Comparison of ENCODE assay signal across 1 cellular context in the genomic region with DNA sequence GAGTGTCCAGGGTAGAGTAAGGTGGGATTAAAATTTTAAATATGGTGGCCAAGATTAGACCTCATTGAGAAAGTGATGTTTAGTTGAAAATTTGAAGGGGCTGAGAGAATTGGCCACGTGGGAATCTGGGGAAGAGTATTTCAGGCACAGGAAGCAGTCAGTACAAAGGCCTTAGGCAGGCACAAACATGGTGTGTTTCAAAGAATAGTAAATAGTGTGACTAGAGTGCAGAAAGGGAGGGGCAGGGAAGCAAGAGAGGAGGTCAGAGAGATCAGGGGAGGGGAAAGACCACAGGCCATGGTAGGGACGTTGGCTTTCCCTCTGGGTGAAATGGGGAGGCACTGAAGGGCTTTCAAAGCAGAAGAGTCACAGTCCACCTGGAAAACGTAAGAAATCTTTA.
TF ChIP-seq lines count a peak whose summit lies in the region.

No MANE protein-coding gene starts in this region.

TF ChIP-seq in HepG2, 621 proteins besides CTCF, POLR2A, EP300 and RAD21 (continued from another document):
- TF ChIP-seq, protein P1, sequence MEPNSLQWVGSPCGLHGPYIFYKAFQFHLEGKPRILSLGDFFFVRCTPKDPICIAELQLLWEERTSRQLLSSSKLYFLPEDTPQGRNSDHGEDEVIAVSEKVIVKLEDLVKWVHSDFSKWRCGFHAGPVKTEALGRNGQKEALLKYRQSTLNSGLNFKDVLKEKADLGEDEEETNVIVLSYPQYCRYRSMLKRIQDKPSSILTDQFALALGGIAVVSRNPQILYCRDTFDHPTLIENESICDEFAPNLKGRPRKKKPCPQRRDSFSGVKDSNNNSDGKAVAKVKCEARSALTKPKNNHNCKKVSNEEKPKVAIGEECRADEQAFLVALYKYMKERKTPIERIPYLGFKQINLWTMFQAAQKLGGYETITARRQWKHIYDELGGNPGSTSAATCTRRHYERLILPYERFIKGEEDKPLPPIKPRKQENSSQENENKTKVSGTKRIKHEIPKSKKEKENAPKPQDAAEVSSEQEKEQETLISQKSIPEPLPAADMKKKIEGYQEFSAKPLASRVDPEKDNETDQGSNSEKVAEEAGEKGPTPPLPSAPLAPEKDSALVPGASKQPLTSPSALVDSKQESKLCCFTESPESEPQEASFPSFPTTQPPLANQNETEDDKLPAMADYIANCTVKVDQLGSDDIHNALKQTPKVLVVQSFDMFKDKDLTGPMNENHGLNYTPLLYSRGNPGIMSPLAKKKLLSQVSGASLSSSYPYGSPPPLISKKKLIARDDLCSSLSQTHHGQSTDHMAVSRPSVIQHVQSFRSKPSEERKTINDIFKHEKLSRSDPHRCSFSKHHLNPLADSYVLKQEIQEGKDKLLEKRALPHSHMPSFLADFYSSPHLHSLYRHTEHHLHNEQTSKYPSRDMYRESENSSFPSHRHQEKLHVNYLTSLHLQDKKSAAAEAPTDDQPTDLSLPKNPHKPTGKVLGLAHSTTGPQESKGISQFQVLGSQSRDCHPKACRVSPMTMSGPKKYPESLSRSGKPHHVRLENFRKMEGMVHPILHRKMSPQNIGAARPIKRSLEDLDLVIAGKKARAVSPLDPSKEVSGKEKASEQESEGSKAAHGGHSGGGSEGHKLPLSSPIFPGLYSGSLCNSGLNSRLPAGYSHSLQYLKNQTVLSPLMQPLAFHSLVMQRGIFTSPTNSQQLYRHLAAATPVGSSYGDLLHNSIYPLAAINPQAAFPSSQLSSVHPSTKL (CRISPR knock-in tag; IDR thresholded peaks at IDR 0.05): peak; percentile 93
- TF ChIP-seq FOXP1 (IDR thresholded peaks at IDR 0.05): no peak
- peak; percentile 77 for TF ChIP-seq FOXP1 (CRISPR knock-in tag; IDR thresholded peaks at IDR 0.05)
- TF ChIP-seq ZNF720 (CRISPR knock-in tag; IDR thresholded peaks at IDR 0.05): no peak
- TF ChIP-seq ZNF256 (CRISPR knock-in tag; conservative IDR thresholded peaks at IDR 0.05): no peak
- TF ChIP-seq TCF7 (IDR thresholded peaks at IDR 0.05; ENCODE audit: low read depth): peak; percentile 44; the same call in 1 of the 2 replicates
- peak; percentile 42; the same call in 1 of the 2 replicates for TF ChIP-seq GABPB1 (CRISPR knock-in tag; IDR thresholded peaks at IDR 0.05)
- no peak for TF ChIP-seq SMARCC2 (IDR thresholded peaks at IDR 0.05)
- 0 out of 2 replicates have a peak, but pooled peaks have one; percentile 28 for TF ChIP-seq ELF1 (CRISPR knock-in tag; IDR thresholded peaks at IDR 0.05)
- peak; percentile 46; the same call in 1 of the 2 replicates for TF ChIP-seq ARNTL (CRISPR knock-in tag; IDR thresholded peaks at IDR 0.05)
- no peak for TF ChIP-seq ZNF207 (IDR thresholded peaks at IDR 0.05; ENCODE audit: borderline replicate concordance)
- TF ChIP-seq FOSL2 (CRISPR knock-in tag; IDR thresholded peaks at IDR 0.05): peak; percentile 53
- no peak for TF ChIP-seq KLF16 (CRISPR knock-in tag; IDR thresholded peaks at IDR 0.05)
- no peak for TF ChIP-seq ZFYVE20 (CRISPR knock-in tag; IDR thresholded peaks at IDR 0.05; ENCODE audit: borderline replicate concordance, low read depth)
